ENCODE assay signal across 35 cellular contexts in genomic region chr11:71443736-71444410, GRCh38.
"Had no signal": no experiment of that assay in that cellular context is flagged by ENCODE, and none has a peak within 500 bp of the region (broad histone marks: within the 10 kb centered on the region; RNA-seq: fewer than 3 reads in every experiment).

No MANE protein-coding gene starts in this region.

- H3K4me2 ChIP-seq: smooth muscle cell had no signal

- H3K27me3 ChIP-seq: brain microvascular endothelial cell, esophagus muscularis mucosa, foreskin keratinocyte, heart right ventricle, ovary, tibial nerve had no signal

- H3K27me3 Mint-ChIP-seq: activated CD8-positive, alpha-beta T cell treated with anti-CD3 and anti-CD28 coated beads for 36 hours; activated naive CD8-positive, alpha-beta T cell treated with anti-CD3 and anti-CD28 coated beads, Interleukin-2, amount 10 ng/mL, durations not matched to agents 7 days and 5 days; stimulated activated memory B cell treated with anti-CD40 and anti-IgM and Interleukin-4, amounts not matched to agents 10 μg/mL and 1 μg/mL and 100 μg/mL, for 72 hours; stimulated activated naive CD8-positive, alpha-beta T cell treated with anti-CD3 and anti-CD28 coated beads, Interleukin-15, amount 100 ng/mL, for 72 hours had no signal

- H3K27ac Mint-ChIP-seq: activated CD8-positive, alpha-beta T cell treated with anti-CD3 and anti-CD28 coated beads for 36 hours; activated naive CD4-positive, alpha-beta T cell treated with anti-CD3 and anti-CD28 coated beads for 36 hours; activated naive CD8-positive, alpha-beta T cell treated with anti-CD3 and anti-CD28 coated beads, Interleukin-2, amount 10 ng/mL, durations not matched to agents 7 days and 5 days; activated T-cell treated with anti-CD3 and anti-CD28 coated beads, Interleukin-2, amount 50 U/mL, for 72 hours; nephron progenitor cell; stimulated activated memory B cell treated with anti-CD40 and anti-IgM and Interleukin-4, amounts not matched to agents 10 μg/mL and 1 μg/mL and 100 μg/mL, for 72 hours; stimulated activated naive CD8-positive, alpha-beta T cell treated with anti-CD3 and anti-CD28 coated beads, Interleukin-15, amount 100 ng/mL, for 72 hours; T-helper 1 cell treated with Interleukin-12 subunit alpha and Interleukin-12 subunit beta and Interleukin-4 antibody, amounts not matched to agents 30 μg/mL and 1 μg/mL, for 36 hours had no signal

- ATAC-seq: activated CD8-positive, alpha-beta T cell treated with anti-CD3 and anti-CD28 coated beads for 36 hours; activated T-cell treated with anti-CD3 and anti-CD28 coated beads, Interleukin-2, amount 50 U/mL, for 72 hours; foreskin keratinocyte; heart right ventricle; mucosa of descending colon; stimulated activated memory B cell treated with anti-CD40 and anti-IgM and Interleukin-4, amounts not matched to agents 10 μg/mL and 1 μg/mL and 100 μg/mL, for 72 hours; stimulated activated naive CD8-positive, alpha-beta T cell treated with anti-CD3 and anti-CD28 coated beads, Interleukin-15, amount 100 ng/mL, for 72 hours had no signal

- H3K36me3 ChIP-seq: ovary had no signal

- DNase-seq: activated CD4-positive, alpha-beta T cell treated with anti-CD3 and anti-CD28 coated beads for 1 hour; activated CD4-positive, alpha-beta T cell treated with anti-CD3 and anti-CD28 coated beads, Interleukin-2, amount 50 U/mL, for 1 hour; activated CD8-positive, alpha-beta T cell treated with anti-CD3 and anti-CD28 coated beads for 36 hours; activated naive CD4-positive, alpha-beta T cell treated with anti-CD3 and anti-CD28 coated beads for 36 hours; activated naive CD8-positive, alpha-beta T cell treated with anti-CD3 and anti-CD28 coated beads, Interleukin-2, amount 10 ng/mL, durations not matched to agents 7 days and 5 days; activated T-cell treated with anti-CD3 and anti-CD28 coated beads, Interleukin-2, amount 50 U/mL, for 72 hours; brain microvascular endothelial cell; central memory CD4-positive, alpha-beta T cell; dermis blood vessel endothelial cell; effector CD4-positive, alpha-beta T cell; foreskin keratinocyte; heart right ventricle; kidney glomerular epithelial cell; left ventricle myocardium inferior; mesendoderm; nephron progenitor cell; retina; stimulated activated CD4-positive, alpha-beta T cell treated with anti-CD3 and anti-CD28 coated beads, Interleukin-1b, Interleukin-23, amount 100 ng/mL, for 48 hours; stimulated activated CD4-positive, alpha-beta T cell treated with anti-CD3 and anti-CD28 coated beads, Interleukin-4, amount 100 ng/mL, for 4 hours; stimulated activated CD8-positive, alpha-beta memory T cell treated with anti-CD3 and anti-CD28 coated beads, Interleukin-4, amount 100 ng/mL, for 48 hours; stimulated activated naive CD8-positive, alpha-beta T cell treated with anti-CD3 and anti-CD28 coated beads, Interleukin-15, amount 100 ng/mL, for 72 hours; SW 1271; T1000; WERI-Rb-1 had no signal

- FAIRE-seq: astrocyte had no signal

- H3K9me3 ChIP-seq: esophagus muscularis mucosa, mucosa of descending colon, ovary, prostate gland, suprapubic skin had no signal

- H3K4me3 Mint-ChIP-seq: activated CD8-positive, alpha-beta T cell treated with anti-CD3 and anti-CD28 coated beads for 36 hours; activated naive CD4-positive, alpha-beta T cell treated with anti-CD3 and anti-CD28 coated beads for 36 hours; activated naive CD8-positive, alpha-beta T cell treated with anti-CD3 and anti-CD28 coated beads, Interleukin-2, amount 10 ng/mL, durations not matched to agents 7 days and 5 days; activated T-cell treated with anti-CD3 and anti-CD28 coated beads, Interleukin-2, amount 50 U/mL, for 72 hours; nephron progenitor cell; stimulated activated memory B cell treated with anti-CD40 and anti-IgM and Interleukin-4, amounts not matched to agents 10 μg/mL and 1 μg/mL and 100 μg/mL, for 72 hours; stimulated activated naive CD8-positive, alpha-beta T cell treated with anti-CD3 and anti-CD28 coated beads, Interleukin-15, amount 100 ng/mL, for 72 hours; T-helper 1 cell treated with Interleukin-12 subunit alpha and Interleukin-12 subunit beta and Interleukin-4 antibody, amounts not matched to agents 30 μg/mL and 1 μg/mL, for 36 hours had no signal

- H3K4me3 ChIP-seq: esophagus muscularis mucosa, heart right ventricle, left ventricle myocardium inferior, lung, mucosa of descending colon, ovary, prostate gland, smooth muscle cell, suprapubic skin, tibial nerve had no signal

- H3K27ac ChIP-seq: brain microvascular endothelial cell, esophagus muscularis mucosa, foreskin keratinocyte, heart right ventricle, left ventricle myocardium inferior, ovary, prostate gland, suprapubic skin, tibial nerve, WERI-Rb-1 had no signal
